ENCODE assay signal across 9 cellular contexts in genomic region chr7:44145419-44145968, GRCh38. TPM values are rescaled to one million over a fixed set of nuclear protein-coding genes. Genes with fewer than 3 reads are reported as not detected.
DNase-seq lines count a peak whose midpoint lies in the region; ATAC-seq and TF ChIP-seq lines count a peak whose summit lies in the region.
"Had no signal": no experiment of that assay in that cellular context is flagged by ENCODE, and none has a peak within 500 bp of the region (broad histone marks: within the 10 kb centered on the region; RNA-seq: fewer than 3 reads in every experiment).

No MANE protein-coding gene starts in this region.

- 12 to 14% methylated on average over 57 of the region's 57 CpGs for WGBS in lung, 2 donors

- H3K9me3 ChIP-seq in lung (ENCODE audit: control insufficient read depth in 2 of 2, insufficient read depth in 1 of 2, low read length in 1 of 2): no peaks in the 10 kb centered on the region

- H3K27me3 ChIP-seq in brain microvascular endothelial cell (replicated peaks) (no peaks in the 10 kb centered on the region), lung (ENCODE audit: control insufficient read depth, insufficient read depth) (no peaks in the 10 kb centered on the region)

- peak overlapping the region; percentile 54 for H3K4me3 ChIP-seq in brain microvascular endothelial cell (ENCODE audit: low read depth, low read length)
- peak overlapping the region; percentile 20 for H3K4me3 ChIP-seq in lung

- in situ Hi-C loops in brain microvascular endothelial cell (cut with HindIII; ENCODE audit: low pct_ligation_motif_present, low sequenced_read_pairs): no loop called here

- H3K27ac ChIP-seq in brain microvascular endothelial cell: no peak overlapping the region
- H3K27ac ChIP-seq in lung (ENCODE audit: low read depth in 1 of 2, low read length in 1 of 2): no peak overlapping the region

- H3K36me3 ChIP-seq in brain microvascular endothelial cell (replicated peaks): no peaks in the 10 kb centered on the region
- H3K36me3 ChIP-seq in lung (ENCODE audit: control insufficient read depth in 2 of 2, insufficient read depth in 2 of 2, low read length in 2 of 2): no peaks in the 10 kb centered on the region

- DNase-seq in T-helper 9 cell (peak; percentile 42), brain microvascular endothelial cell (no peak), lung (ENCODE audit: low spot score) (no peak), kidney tubule cell (ENCODE audit: low spot score) (no peak), MV-4-11 (lab: John Stamatoyannopoulos, UW) (no peak), HuH-7 (ENCODE audit: low spot score) (no peak)
- DNase-seq in stimulated activated CD8-positive, alpha-beta memory T cell treated with anti-CD3 and anti-CD28 coated beads, Interleukin-12 subunit alpha, Interleukin-12 subunit beta, amount 100 ng/mL, for 1 hour (ENCODE audit: low read depth): peak; percentile 27

- TF ChIP-seq CTCF in brain microvascular endothelial cell (IDR thresholded peaks at IDR 0.05; ENCODE audit: low read depth, low read length, missing control alignments): no peak
- no peak for TF ChIP-seq CTCF in lung (IDR thresholded peaks at IDR 0.05; ENCODE audit: control extremely low read depth, extremely low read depth)

- ATAC-seq in lung (ENCODE audit: insufficient read depth, low FRiP score) (no peak), HG03095 (IDR thresholded peaks at IDR 0.05; ENCODE audit: unreplicated experiment) (no peak)

- peaks cover 2 to 10% of the 10 kb centered on the region in 2 donors for H3K4me1 ChIP-seq in lung (ENCODE audit: control insufficient read depth in 2 of 2, insufficient read depth in 2 of 2, low read length in 2 of 2)

RNA-seq across cellular contexts. Expression of gene MYL7, which starts 4.4 kb away (rescaled TPM):
- total RNA-seq in lung: 10 to 100 TPM in 1 of 2 donors, not detected in 1; 13.0 TPM
- polyA plus RNA-seq in lung: under 1 TPM in 1 of 2 donors, not detected in 1; 0.08 TPM
- total RNA-seq: myocyte had no signal

RNA-seq across cellular contexts. Expression of gene POLD2, which starts 22.1 kb away (rescaled TPM):
- 10 to 100 TPM; 48.8 to 90.7 TPM for total RNA-seq in lung
- 10 to 100 TPM; 61.9 to 80.7 TPM for polyA plus RNA-seq in lung

RNA-seq across cellular contexts. Expression of gene AEBP1, which starts 41.3 kb away (rescaled TPM):
- 100 to 1,000 TPM in 1 of 2 donors, 10 to 100 TPM in 1; 43.4 to 124 TPM for total RNA-seq in lung
- 10 to 100 TPM; 68.3 to 69.0 TPM for polyA plus RNA-seq in lung

RNA-seq across cellular contexts. Expression of gene GCK, which starts 43.7 kb away (rescaled TPM):
- 1 to 10 TPM in 1 of 2 donors, under 1 TPM in 1; 0.40 to 1.1 TPM for total RNA-seq in lung
- under 1 TPM; 0.25 to 0.45 TPM for polyA plus RNA-seq in lung

RNA-seq across cellular contexts. Expression of gene YKT6, which starts 55.3 kb away (rescaled TPM):
- 10 to 100 TPM; 28.4 to 74.0 TPM for total RNA-seq in lung
- 10 to 100 TPM; 37.9 to 82.1 TPM for polyA plus RNA-seq in lung

Comparison
In these comparisons a context has a peak if more than half of its experiments do, and no peak if none do; other contexts are left out.
1. DNase-seq: peak in T-helper 9 cell (single experiment) and stimulated activated CD8-positive, alpha-beta memory T cell treated with anti-CD3 and anti-CD28 coated beads, Interleukin-12 subunit alpha, Interleukin-12 subunit beta, amount 100 ng/mL, for 1 hour (single experiment); none in brain microvascular endothelial cell (single experiment), lung (single experiment), kidney tubule cell (single experiment), MV-4-11 (single experiment) and HuH-7 (single experiment).